21 cellular contexts compared by ENCODE assay signal in genomic region chr4:23923141-23923540, GRCh38. TPM values are rescaled to one million over a fixed set of nuclear protein-coding genes. Genes with fewer than 3 reads are reported as not detected.
"Had no signal": no experiment of that assay in that cellular context is flagged by ENCODE, and none has a peak within 500 bp of the region (broad histone marks: within the 10 kb centered on the region; RNA-seq: fewer than 3 reads in every experiment).

No MANE protein-coding gene starts in this region.

- H3K4me1 ChIP-seq: tibial artery, uterus had no signal

- H3K36me3 ChIP-seq: tibial artery, uterus had no signal

- FAIRE-seq: endothelial cell of umbilical vein had no signal

- ATAC-seq: activated T-cell treated with anti-CD3 and anti-CD28 coated beads, Interleukin-2, amount 50 U/mL, for 72 hours; left cardiac atrium had no signal

- H3K27ac ChIP-seq: tibial artery, uterus, VCaP had no signal

- DNase-seq: activated CD4-positive, alpha-beta T cell treated with anti-CD3 and anti-CD28 coated beads for 1 hour; activated effector memory CD4-positive, alpha-beta T cell treated with anti-CD3 and anti-CD28 coated beads, Interleukin-2, amount 50 U/mL, for 16 hours; activated naive CD4-positive, alpha-beta T cell treated with anti-CD3 and anti-CD28 coated beads, Interleukin-2, amount 50 U/mL, for 16 hours; activated T-cell treated with anti-CD3 and anti-CD28 coated beads, Interleukin-2, amount 50 U/mL, for 72 hours; aorta; dermis blood vessel endothelial cell; effector memory CD4-positive, alpha-beta T cell; left cardiac atrium; nucleus accumbens; posterior cingulate gyrus; retina; stimulated activated CD4-positive, alpha-beta T cell treated with anti-CD3 and anti-CD28 coated beads, Interleukin-12 subunit alpha, Interleukin-12 subunit beta, amount 100 ng/mL, for 4 hours; stimulated activated CD4-positive, alpha-beta T cell treated with anti-CD3 and anti-CD28 coated beads, Interleukin-1b, Interleukin-23, amount 100 ng/mL, for 48 hours; stimulated activated naive CD4-positive, alpha-beta T cell treated with Interleukin-2 at 50 U/mL for 16 hours; T-helper 2 cell; tibial artery; uterus had no signal

- H3K4me3 ChIP-seq: lung, tibial artery, uterus had no signal

- H3K9me3 ChIP-seq: tibial artery, uterus had no signal

- H3K27me3 ChIP-seq: tibial artery, uterus had no signal

RNA-seq across cellular contexts. Expression of gene PPARGC1A, which starts 33.3 kb away (rescaled TPM):
- total RNA-seq: activated CD8-positive, alpha-beta memory T cell treated with anti-CD3 and anti-CD28 coated beads for 36 hours; activated T-cell treated with anti-CD3 and anti-CD28 coated beads, Interleukin-2, amount 50 U/mL, for 72 hours; endothelial cell of umbilical vein had no signal
- polyA plus RNA-seq: endothelial cell of umbilical vein had no signal
